Comparison of ENCODE assay signal across 30 cellular contexts in the genomic region with DNA sequence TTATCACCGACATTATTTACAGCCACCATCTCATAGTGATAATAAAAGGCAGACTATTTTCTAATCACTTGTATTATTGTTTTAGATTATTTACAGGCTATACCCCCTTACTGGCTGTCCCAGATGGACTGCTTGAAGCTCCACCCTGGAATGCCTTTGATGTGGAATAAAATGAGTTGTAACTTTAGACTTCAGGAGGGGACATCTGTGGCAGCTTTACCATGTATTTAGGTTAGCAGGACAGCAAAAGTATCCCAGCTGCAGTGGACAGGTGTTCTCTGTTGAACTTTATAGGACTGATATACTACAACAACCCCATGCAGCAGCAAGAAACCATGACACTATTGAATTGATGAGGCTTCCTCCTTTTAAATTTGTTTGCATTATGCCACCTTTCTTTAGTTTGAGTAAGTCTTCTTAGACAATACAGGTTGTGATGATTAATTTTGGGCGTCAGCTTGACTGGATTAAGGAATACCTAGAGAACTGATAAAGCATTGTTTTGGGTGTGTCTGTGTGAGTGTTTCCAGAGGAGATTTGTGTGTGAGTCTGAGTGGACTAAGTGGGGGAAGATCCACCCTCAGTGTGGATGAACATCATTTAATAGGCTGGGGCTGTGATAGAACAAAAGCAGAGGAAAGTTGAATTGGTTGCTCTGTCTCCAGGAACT. TPM values are rescaled to one million over a fixed set of nuclear protein-coding genes. Genes with fewer than 3 reads are reported as not detected.
"Had no signal": no experiment of that assay in that cellular context is flagged by ENCODE, and none has a peak within 500 bp of the region (broad histone marks: within the 10 kb centered on the region; RNA-seq: fewer than 3 reads in every experiment).

No MANE protein-coding gene starts in this region.

- H3K36me3 ChIP-seq: esophagus muscularis mucosa, gastroesophageal sphincter, left ventricle myocardium inferior, lower lobe of right lung, sigmoid colon, stomach had no signal

- H3K27ac Mint-ChIP-seq: endodermal cell, immature natural killer cell, memory B cell, mesothelial cell of epicardium, natural killer cell had no signal

- H3K27me3 ChIP-seq: esophagus muscularis mucosa, gastroesophageal sphincter, sigmoid colon, stomach had no signal

- H3K4me3 ChIP-seq: coronary artery, esophagus muscularis mucosa, gastroesophageal sphincter, left ventricle myocardium inferior, lower lobe of right lung, sigmoid colon, skin epidermis, stomach had no signal

- H3K27ac ChIP-seq: coronary artery, esophagus muscularis mucosa, gastroesophageal sphincter, left ventricle myocardium inferior, lower lobe of right lung, sigmoid colon, skin epidermis, stomach had no signal

- ATAC-seq: gastroesophageal sphincter, lower lobe of right lung, natural killer cell had no signal

- DNase-seq: effector CD4-positive, alpha-beta T cell; endodermal cell; glutamatergic neuron; immature natural killer cell; left ventricle myocardium inferior; lower lobe of right lung; natural killer cell; posterior cingulate gyrus; sigmoid colon; stimulated activated CD4-positive, alpha-beta T cell treated with anti-CD3 and anti-CD28 coated beads, Interleukin-12 subunit alpha, Interleukin-12 subunit beta, amount 100 ng/mL, for 4 hours; stimulated activated naive CD4-positive, alpha-beta T cell; stomach; substantia nigra; trophoblast cell had no signal

- H3K4me1 Mint-ChIP-seq: endodermal cell, immature natural killer cell, memory B cell, mesothelial cell of epicardium, natural killer cell, neural crest cell had no signal

- H3K9me3 Mint-ChIP-seq: endodermal cell, memory B cell, natural killer cell had no signal

- H3K36me3 Mint-ChIP-seq: immature natural killer cell, memory B cell, mesothelial cell of epicardium, natural killer cell had no signal

- H3K4me1 ChIP-seq: esophagus muscularis mucosa, gastroesophageal sphincter, left ventricle myocardium inferior, lower lobe of right lung, sigmoid colon, stomach had no signal

- H3K4me3 Mint-ChIP-seq: endodermal cell, immature natural killer cell, memory B cell, mesothelial cell of epicardium, natural killer cell, neural crest cell had no signal

- H3K9me3 ChIP-seq: gastroesophageal sphincter, lower lobe of right lung, sigmoid colon, stomach had no signal

- FAIRE-seq: endothelial cell of umbilical vein, keratinocyte had no signal

RNA-seq across cellular contexts. Expression of a gene that starts 29.2 kb away (rescaled TPM):
- total RNA-seq: dermis microvascular lymphatic vessel endothelial cell, endodermal cell, endothelial cell of umbilical vein, esophagus muscularis mucosa, fibroblast of villous mesenchyme, gastroesophageal sphincter, left ventricle myocardium inferior, lower lobe of right lung, mesothelial cell of epicardium, mucosa of gallbladder, myocyte, natural killer cell, neural crest cell, osteocyte, pulmonary artery endothelial cell, sigmoid colon, stomach, urinary bladder had no signal
- polyA plus RNA-seq: endothelial cell of umbilical vein, immature natural killer cell, keratinocyte, stomach, urinary bladder had no signal

RNA-seq across cellular contexts. Expression of a gene that starts 59.6 kb away (rescaled TPM):
- total RNA-seq: dermis microvascular lymphatic vessel endothelial cell, endothelial cell of umbilical vein, esophagus muscularis mucosa, gastroesophageal sphincter, myocyte, natural killer cell, osteocyte, pulmonary artery endothelial cell had no signal
- polyA plus RNA-seq: endothelial cell of umbilical vein, immature natural killer cell had no signal
